ENCODE assay signal across 1 cellular context in genomic region chr16:10328291-10328690, GRCh38.
A peak's percentile ranks its signal among the peaks of the same experiment; 100 is the strongest.
TF ChIP-seq lines count a peak whose summit lies in the region.

No MANE protein-coding gene starts in this region.

TF ChIP-seq in HCT116, 20 proteins besides CTCF, POLR2A, EP300 and RAD21:
- peak; percentile 39; the same call in 1 of the 2 replicates for TF ChIP-seq MAX (IDR thresholded peaks at IDR 0.05)
- peak; percentile 79 for TF ChIP-seq JUND (IDR thresholded peaks at IDR 0.05)
- peak; percentile 21; the same call in 1 of the 2 replicates for TF ChIP-seq POLR2AphosphoS5 (IDR thresholded peaks at IDR 0.05; ENCODE audit: low read depth, low read length)
- TF ChIP-seq FOSL1 (IDR thresholded peaks at IDR 0.05; ENCODE audit: low read depth): peak; percentile 84
- TF ChIP-seq CEBPB (IDR thresholded peaks at IDR 0.05; ENCODE audit: low read depth): peak; percentile 86
- TF ChIP-seq ATF3 (IDR thresholded peaks at IDR 0.05): 0 out of 2 replicates have a peak, but pooled peaks have one; percentile 17
- TF ChIP-seq SP1 (IDR thresholded peaks at IDR 0.05; ENCODE audit: low read depth): peak; percentile 40; the same call in 1 of the 2 replicates
- TF ChIP-seq CBX3 (IDR thresholded peaks at IDR 0.05; ENCODE audit: low read depth): peak; percentile 48; the same call in 1 of the 2 replicates
- TF ChIP-seq YY1 (IDR thresholded peaks at IDR 0.05; ENCODE audit: extremely low read depth, insufficient replicate concordance, low read depth, low read length): peak; percentile 55
